11 cellular contexts compared by ENCODE assay signal in genomic region chr7:151735186-151735853, GRCh38.
DNase-seq lines count a peak whose midpoint lies in the region; ATAC-seq and TF ChIP-seq lines count a peak whose summit lies in the region.
"Had no signal": no experiment of that assay in that cellular context is flagged by ENCODE, and none has a peak within 500 bp of the region (broad histone marks: within the 10 kb centered on the region; RNA-seq: fewer than 3 reads in every experiment).

No MANE protein-coding gene starts in this region.

- peaks cover 22% of the 10 kb centered on the region for H3K4me1 ChIP-seq in ACC112 (ENCODE audit: control insufficient read depth, insufficient read depth, low read length, unreplicated experiment)
- peaks cover 47% of the 10 kb centered on the region for H3K4me1 ChIP-seq in Karpas-422 (ENCODE audit: low read length)

- H3K27ac ChIP-seq in ACC112 (ENCODE audit: low read depth, low read length), result no peak overlapping the region; the same call in 1 of the 2 replicates
- peak overlapping the region; percentile 77 for H3K27ac ChIP-seq in Karpas-422 (ENCODE audit: low read length)

- no peaks in the 10 kb centered on the region for H4K20me1 ChIP-seq in Karpas-422 (ENCODE audit: insufficient read depth, low read depth, low read length)

- H3K9me2 ChIP-seq in Karpas-422 (replicated peaks; ENCODE audit: insufficient read depth, low read length), result no peaks in the 10 kb centered on the region

- peaks cover 66% of the 10 kb centered on the region for H3K4me1 Mint-ChIP-seq in nephron progenitor cell

- peak overlapping the region; percentile 77 for H3K4me2 ChIP-seq in Karpas-422 (ENCODE audit: low read depth, low read length, poor library complexity, severe bottlenecking)

- no peak overlapping the region for H2AFZ ChIP-seq in ACC112 (ENCODE audit: low read length, unreplicated experiment)
- H2AFZ ChIP-seq in Karpas-422 (ENCODE audit: low read length), result 0 out of 2 replicates have a peak overlapping the region, but pooled peaks have one; percentile 1

- peaks cover 10% of the 10 kb centered on the region for H3K9me3 Mint-ChIP-seq in nephron progenitor cell
- H3K9me3 Mint-ChIP-seq: activated naive CD4-positive, alpha-beta T cell treated with anti-CD3 and anti-CD28 coated beads, Interleukin-2, amount 50 U/mL, for 24 hours; CD8-positive, alpha-beta memory T cell had no signal

- H3K36me3 Mint-ChIP-seq in nephron progenitor cell (ENCODE audit: low read depth), result peaks cover 4% of the 10 kb centered on the region
- H3K36me3 Mint-ChIP-seq: CD8-positive, alpha-beta memory T cell had no signal

- H3K27ac Mint-ChIP-seq in nephron progenitor cell, result no peak overlapping the region
- H3K27ac Mint-ChIP-seq: activated naive CD4-positive, alpha-beta T cell treated with anti-CD3 and anti-CD28 coated beads, Interleukin-2, amount 50 U/mL, for 24 hours had no signal

- H3K27me3 Mint-ChIP-seq in nephron progenitor cell (ENCODE audit: low read depth, poor library complexity), result peaks cover 19% of the 10 kb centered on the region
- H3K27me3 Mint-ChIP-seq: activated naive CD4-positive, alpha-beta T cell treated with anti-CD3 and anti-CD28 coated beads, Interleukin-2, amount 50 U/mL, for 24 hours; CD8-positive, alpha-beta memory T cell had no signal

- TF ChIP-seq CTCF in nephron progenitor cell (IDR thresholded peaks at IDR 0.05), result no peak

- no peaks in the 10 kb centered on the region for H3K36me3 ChIP-seq in ACC112 (ENCODE audit: insufficient read depth, low read length)
- no peaks in the 10 kb centered on the region for H3K36me3 ChIP-seq in Karpas-422 (ENCODE audit: insufficient read depth, low read length)

- ATAC-seq in HG02884 (IDR thresholded peaks at IDR 0.05; ENCODE audit: unreplicated experiment), result no peak

- peak overlapping the region; percentile 61 for H3K9ac ChIP-seq in Karpas-422 (ENCODE audit: low read length)

- peak overlapping the region; percentile 64 for H3K4me3 Mint-ChIP-seq in nephron progenitor cell
- H3K4me3 Mint-ChIP-seq: activated naive CD4-positive, alpha-beta T cell treated with anti-CD3 and anti-CD28 coated beads, Interleukin-2, amount 50 U/mL, for 24 hours; CD8-positive, alpha-beta memory T cell had no signal

- peak overlapping the region; percentile 68 for H3K4me3 ChIP-seq in ACC112 (ENCODE audit: low read depth, low read length)
- peak overlapping the region; percentile 64 for H3K4me3 ChIP-seq in Karpas-422 (ENCODE audit: low read length)

- DNase-seq in Karpas-422 (peak; percentile 84), dermis blood vessel endothelial cell (peak; percentile 43), nephron progenitor cell (no peak), islet precursor cell (no peak), amniotic stem cell (lab: John Stamatoyannopoulos, UW) (no peak)
- no peak for DNase-seq in effector CD8-positive, alpha-beta T cell (lab: John Stamatoyannopoulos, UW)
- DNase-seq: activated CD4-positive, alpha-beta T cell treated with anti-CD3 and anti-CD28 coated beads, Interleukin-2, amount 50 U/mL, for 1 hour; CD8-positive, alpha-beta memory T cell had no signal

- H3K27me3 ChIP-seq in ACC112 (ENCODE audit: insufficient read depth, low read length), result no peaks in the 10 kb centered on the region
- no peaks in the 10 kb centered on the region for H3K27me3 ChIP-seq in Karpas-422 (ENCODE audit: low read length)

- no peaks in the 10 kb centered on the region for H3K9me3 ChIP-seq in Karpas-422 (ENCODE audit: low read length)

- H3K79me2 ChIP-seq in ACC112 (ENCODE audit: control insufficient read depth, insufficient read depth, low read length, unreplicated experiment) (no peaks in the 10 kb centered on the region), Karpas-422 (ENCODE audit: low read length) (no peaks in the 10 kb centered on the region)

Comparison
In these comparisons a context has a peak if more than half of its experiments do, and no peak if none do; other contexts are left out.
1. DNase-seq: peak in Karpas-422 (single experiment) and dermis blood vessel endothelial cell (single experiment); none in nephron progenitor cell (single experiment), islet precursor cell (single experiment), amniotic stem cell (single experiment) and effector CD8-positive, alpha-beta T cell (single experiment).